Comparison of ENCODE assay signal across 1 cellular context in the genomic region with DNA sequence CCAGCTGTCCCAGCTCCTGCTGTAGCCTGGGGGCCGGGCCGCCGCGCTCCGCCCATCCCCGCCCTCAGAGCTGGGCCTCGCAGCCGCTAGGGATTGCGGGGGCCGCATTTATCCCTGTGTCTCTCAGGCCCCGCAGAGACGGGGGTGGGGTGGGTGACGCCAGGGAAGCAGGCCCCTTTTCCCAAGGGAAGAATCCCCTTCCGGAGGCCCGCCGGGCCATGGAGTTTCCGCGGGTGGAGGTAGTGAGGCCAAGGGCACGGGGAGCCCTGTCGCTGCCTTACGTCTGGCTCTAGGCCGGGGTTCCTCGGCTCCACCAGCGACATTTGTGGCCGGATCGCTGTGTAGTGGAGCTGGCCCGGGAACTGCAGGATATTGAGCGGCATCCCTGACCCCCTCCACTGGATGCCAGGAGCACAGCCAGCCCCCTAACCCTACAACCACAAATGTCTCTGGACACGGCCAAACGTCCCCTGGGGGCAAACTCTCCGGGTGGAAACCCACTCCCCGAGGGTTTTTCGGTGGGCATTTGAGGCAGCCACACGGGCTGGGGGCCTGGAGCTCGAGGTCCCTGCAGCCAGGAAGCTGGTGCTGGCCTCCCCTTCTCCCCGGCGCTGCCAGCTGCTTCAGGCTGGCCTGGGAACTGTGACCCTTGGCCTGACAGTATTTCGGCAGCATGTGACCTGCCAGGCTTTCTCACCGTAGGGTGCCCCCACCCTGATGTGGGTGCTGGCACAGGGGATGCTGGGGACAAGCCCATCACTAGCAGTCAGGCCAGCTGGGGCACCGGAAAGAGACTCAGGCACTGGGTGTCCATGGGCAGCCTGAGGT.
TF ChIP-seq lines count a peak whose summit lies in the region.

No MANE protein-coding gene starts in this region.

TF ChIP-seq in H1, 55 proteins besides CTCF, POLR2A, EP300 and RAD21:
- TF ChIP-seq BRCA1 (IDR thresholded peaks at IDR 0.05; ENCODE audit: low read depth, low read length): no peak
- no peak for TF ChIP-seq CTBP2 (IDR thresholded peaks at IDR 0.05; ENCODE audit: borderline replicate concordance, insufficient read depth, insufficient read length, low read length)
- no peak for TF ChIP-seq SUZ12 (IDR thresholded peaks at IDR 0.05; ENCODE audit: low read length)
- TF ChIP-seq NRF1 (IDR thresholded peaks at IDR 0.05; ENCODE audit: low read depth, low read length): no peak
- no peak for TF ChIP-seq GABPA (IDR thresholded peaks at IDR 0.05; ENCODE audit: borderline replicate concordance, insufficient read depth, low read length)
- no peak for TF ChIP-seq POLR2AphosphoS5 (IDR thresholded peaks at IDR 0.05; ENCODE audit: low read depth, low read length)
- no peak for TF ChIP-seq TEAD4 (IDR thresholded peaks at IDR 0.05; ENCODE audit: low read depth, low read length)
- 0 out of 4 replicates have a peak, but pooled peaks of 1 of the 2 experiments have one; percentile 29 for TF ChIP-seq HDAC2 (IDR thresholded peaks at IDR 0.05; ENCODE audit: borderline replicate concordance in 1 of 2, low read depth in 2 of 2, low read length in 2 of 2)
- no peak for TF ChIP-seq SAP30 (IDR thresholded peaks at IDR 0.05; ENCODE audit: insufficient read depth, insufficient replicate concordance, low read length)
- TF ChIP-seq TAF7 (optimal IDR thresholded peaks at IDR 0.05; ENCODE audit: borderline replicate concordance, low read depth, low read length): no peak
- no peak for TF ChIP-seq JUND (IDR thresholded peaks at IDR 0.05; ENCODE audit: low read length)
- no peak; the same call in 1 of the 2 replicates for TF ChIP-seq PHF8 (conservative IDR thresholded peaks at IDR 0.05; ENCODE audit: low read depth, low read length)
- TF ChIP-seq EZH2 (IDR thresholded peaks at IDR 0.05; ENCODE audit: low read depth, low read length, severe bottlenecking): no peak
- TF ChIP-seq FOSL1 (IDR thresholded peaks at IDR 0.05; ENCODE audit: insufficient read depth, low read depth, low read length): no peak
- TF ChIP-seq KDM5A (IDR thresholded peaks at IDR 0.05; ENCODE audit: low read length): no peak
- no peak for TF ChIP-seq SRF (IDR thresholded peaks at IDR 0.05; ENCODE audit: low read depth, low read length)
- TF ChIP-seq KDM4A (IDR thresholded peaks at IDR 0.05; ENCODE audit: low read depth, low read length, severe bottlenecking): peak; percentile 33
- no peak for TF ChIP-seq GTF2F1 (IDR thresholded peaks at IDR 0.05; ENCODE audit: borderline replicate concordance, low read depth, low read length)
- TF ChIP-seq MAFK (IDR thresholded peaks at IDR 0.05; ENCODE audit: low read depth, low read length): no peak
- TF ChIP-seq, protein P1, sequence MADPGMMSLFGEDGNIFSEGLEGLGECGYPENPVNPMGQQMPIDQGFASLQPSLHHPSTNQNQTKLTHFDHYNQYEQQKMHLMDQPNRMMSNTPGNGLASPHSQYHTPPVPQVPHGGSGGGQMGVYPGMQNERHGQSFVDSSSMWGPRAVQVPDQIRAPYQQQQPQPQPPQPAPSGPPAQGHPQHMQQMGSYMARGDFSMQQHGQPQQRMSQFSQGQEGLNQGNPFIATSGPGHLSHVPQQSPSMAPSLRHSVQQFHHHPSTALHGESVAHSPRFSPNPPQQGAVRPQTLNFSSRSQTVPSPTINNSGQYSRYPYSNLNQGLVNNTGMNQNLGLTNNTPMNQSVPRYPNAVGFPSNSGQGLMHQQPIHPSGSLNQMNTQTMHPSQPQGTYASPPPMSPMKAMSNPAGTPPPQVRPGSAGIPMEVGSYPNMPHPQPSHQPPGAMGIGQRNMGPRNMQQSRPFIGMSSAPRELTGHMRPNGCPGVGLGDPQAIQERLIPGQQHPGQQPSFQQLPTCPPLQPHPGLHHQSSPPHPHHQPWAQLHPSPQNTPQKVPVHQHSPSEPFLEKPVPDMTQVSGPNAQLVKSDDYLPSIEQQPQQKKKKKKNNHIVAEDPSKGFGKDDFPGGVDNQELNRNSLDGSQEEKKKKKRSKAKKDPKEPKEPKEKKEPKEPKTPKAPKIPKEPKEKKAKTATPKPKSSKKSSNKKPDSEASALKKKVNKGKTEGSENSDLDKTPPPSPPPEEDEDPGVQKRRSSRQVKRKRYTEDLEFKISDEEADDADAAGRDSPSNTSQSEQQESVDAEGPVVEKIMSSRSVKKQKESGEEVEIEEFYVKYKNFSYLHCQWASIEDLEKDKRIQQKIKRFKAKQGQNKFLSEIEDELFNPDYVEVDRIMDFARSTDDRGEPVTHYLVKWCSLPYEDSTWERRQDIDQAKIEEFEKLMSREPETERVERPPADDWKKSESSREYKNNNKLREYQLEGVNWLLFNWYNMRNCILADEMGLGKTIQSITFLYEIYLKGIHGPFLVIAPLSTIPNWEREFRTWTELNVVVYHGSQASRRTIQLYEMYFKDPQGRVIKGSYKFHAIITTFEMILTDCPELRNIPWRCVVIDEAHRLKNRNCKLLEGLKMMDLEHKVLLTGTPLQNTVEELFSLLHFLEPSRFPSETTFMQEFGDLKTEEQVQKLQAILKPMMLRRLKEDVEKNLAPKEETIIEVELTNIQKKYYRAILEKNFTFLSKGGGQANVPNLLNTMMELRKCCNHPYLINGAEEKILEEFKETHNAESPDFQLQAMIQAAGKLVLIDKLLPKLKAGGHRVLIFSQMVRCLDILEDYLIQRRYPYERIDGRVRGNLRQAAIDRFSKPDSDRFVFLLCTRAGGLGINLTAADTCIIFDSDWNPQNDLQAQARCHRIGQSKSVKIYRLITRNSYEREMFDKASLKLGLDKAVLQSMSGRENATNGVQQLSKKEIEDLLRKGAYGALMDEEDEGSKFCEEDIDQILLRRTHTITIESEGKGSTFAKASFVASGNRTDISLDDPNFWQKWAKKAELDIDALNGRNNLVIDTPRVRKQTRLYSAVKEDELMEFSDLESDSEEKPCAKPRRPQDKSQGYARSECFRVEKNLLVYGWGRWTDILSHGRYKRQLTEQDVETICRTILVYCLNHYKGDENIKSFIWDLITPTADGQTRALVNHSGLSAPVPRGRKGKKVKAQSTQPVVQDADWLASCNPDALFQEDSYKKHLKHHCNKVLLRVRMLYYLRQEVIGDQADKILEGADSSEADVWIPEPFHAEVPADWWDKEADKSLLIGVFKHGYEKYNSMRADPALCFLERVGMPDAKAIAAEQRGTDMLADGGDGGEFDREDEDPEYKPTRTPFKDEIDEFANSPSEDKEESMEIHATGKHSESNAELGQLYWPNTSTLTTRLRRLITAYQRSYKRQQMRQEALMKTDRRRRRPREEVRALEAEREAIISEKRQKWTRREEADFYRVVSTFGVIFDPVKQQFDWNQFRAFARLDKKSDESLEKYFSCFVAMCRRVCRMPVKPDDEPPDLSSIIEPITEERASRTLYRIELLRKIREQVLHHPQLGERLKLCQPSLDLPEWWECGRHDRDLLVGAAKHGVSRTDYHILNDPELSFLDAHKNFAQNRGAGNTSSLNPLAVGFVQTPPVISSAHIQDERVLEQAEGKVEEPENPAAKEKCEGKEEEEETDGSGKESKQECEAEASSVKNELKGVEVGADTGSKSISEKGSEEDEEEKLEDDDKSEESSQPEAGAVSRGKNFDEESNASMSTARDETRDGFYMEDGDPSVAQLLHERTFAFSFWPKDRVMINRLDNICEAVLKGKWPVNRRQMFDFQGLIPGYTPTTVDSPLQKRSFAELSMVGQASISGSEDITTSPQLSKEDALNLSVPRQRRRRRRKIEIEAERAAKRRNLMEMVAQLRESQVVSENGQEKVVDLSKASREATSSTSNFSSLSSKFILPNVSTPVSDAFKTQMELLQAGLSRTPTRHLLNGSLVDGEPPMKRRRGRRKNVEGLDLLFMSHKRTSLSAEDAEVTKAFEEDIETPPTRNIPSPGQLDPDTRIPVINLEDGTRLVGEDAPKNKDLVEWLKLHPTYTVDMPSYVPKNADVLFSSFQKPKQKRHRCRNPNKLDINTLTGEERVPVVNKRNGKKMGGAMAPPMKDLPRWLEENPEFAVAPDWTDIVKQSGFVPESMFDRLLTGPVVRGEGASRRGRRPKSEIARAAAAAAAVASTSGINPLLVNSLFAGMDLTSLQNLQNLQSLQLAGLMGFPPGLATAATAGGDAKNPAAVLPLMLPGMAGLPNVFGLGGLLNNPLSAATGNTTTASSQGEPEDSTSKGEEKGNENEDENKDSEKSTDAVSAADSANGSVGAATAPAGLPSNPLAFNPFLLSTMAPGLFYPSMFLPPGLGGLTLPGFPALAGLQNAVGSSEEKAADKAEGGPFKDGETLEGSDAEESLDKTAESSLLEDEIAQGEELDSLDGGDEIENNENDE (IDR thresholded peaks at IDR 0.05; ENCODE audit: insufficient replicate concordance, low read length): no peak
- TF ChIP-seq, protein P2, sequence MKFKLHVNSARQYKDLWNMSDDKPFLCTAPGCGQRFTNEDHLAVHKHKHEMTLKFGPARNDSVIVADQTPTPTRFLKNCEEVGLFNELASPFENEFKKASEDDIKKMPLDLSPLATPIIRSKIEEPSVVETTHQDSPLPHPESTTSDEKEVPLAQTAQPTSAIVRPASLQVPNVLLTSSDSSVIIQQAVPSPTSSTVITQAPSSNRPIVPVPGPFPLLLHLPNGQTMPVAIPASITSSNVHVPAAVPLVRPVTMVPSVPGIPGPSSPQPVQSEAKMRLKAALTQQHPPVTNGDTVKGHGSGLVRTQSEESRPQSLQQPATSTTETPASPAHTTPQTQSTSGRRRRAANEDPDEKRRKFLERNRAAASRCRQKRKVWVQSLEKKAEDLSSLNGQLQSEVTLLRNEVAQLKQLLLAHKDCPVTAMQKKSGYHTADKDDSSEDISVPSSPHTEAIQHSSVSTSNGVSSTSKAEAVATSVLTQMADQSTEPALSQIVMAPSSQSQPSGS (IDR thresholded peaks at IDR 0.05; ENCODE audit: low read length): no peak
- TF ChIP-seq POU5F1 (IDR thresholded peaks at IDR 0.05; ENCODE audit: low read depth, low read length): no peak
- TF ChIP-seq, protein P3, sequence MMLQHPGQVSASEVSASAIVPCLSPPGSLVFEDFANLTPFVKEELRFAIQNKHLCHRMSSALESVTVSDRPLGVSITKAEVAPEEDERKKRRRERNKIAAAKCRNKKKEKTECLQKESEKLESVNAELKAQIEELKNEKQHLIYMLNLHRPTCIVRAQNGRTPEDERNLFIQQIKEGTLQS (IDR thresholded peaks at IDR 0.05; ENCODE audit: insufficient read depth, low read depth, low read length): no peak
- no peak for TF ChIP-seq JUN (IDR thresholded peaks at IDR 0.05; ENCODE audit: low read depth, low read length)
- TF ChIP-seq CHD2 (IDR thresholded peaks at IDR 0.05; ENCODE audit: low read length): no peak
- no peak for TF ChIP-seq YY1 (IDR thresholded peaks at IDR 0.05; ENCODE audit: low read depth, low read length)
- TF ChIP-seq EGR1 (IDR thresholded peaks at IDR 0.05; ENCODE audit: borderline replicate concordance, low read depth, low read length): peak; percentile 73; the same call in 1 of the 2 replicates
- no peak for TF ChIP-seq CBX8 (IDR thresholded peaks at IDR 0.05; ENCODE audit: borderline replicate concordance, low read depth, low read length)
- TF ChIP-seq RBBP5 (IDR thresholded peaks at IDR 0.05; ENCODE audit: borderline replicate concordance, low read depth, low read length): peak; percentile 37
- TF ChIP-seq SP4 (IDR thresholded peaks at IDR 0.05; ENCODE audit: low read length): no peak
- no peak for TF ChIP-seq HDAC6 (IDR thresholded peaks at IDR 0.05; ENCODE audit: low read depth, low read length)
- TF ChIP-seq TBP (IDR thresholded peaks at IDR 0.05; ENCODE audit: low read depth, low read length): no peak
- no peak for TF ChIP-seq SIRT6 (IDR thresholded peaks at IDR 0.05; ENCODE audit: low read length)
- TF ChIP-seq BCL11A (IDR thresholded peaks at IDR 0.05; ENCODE audit: low read depth in 2 of 2, low read length in 2 of 2): no peak
- TF ChIP-seq, protein P4, sequence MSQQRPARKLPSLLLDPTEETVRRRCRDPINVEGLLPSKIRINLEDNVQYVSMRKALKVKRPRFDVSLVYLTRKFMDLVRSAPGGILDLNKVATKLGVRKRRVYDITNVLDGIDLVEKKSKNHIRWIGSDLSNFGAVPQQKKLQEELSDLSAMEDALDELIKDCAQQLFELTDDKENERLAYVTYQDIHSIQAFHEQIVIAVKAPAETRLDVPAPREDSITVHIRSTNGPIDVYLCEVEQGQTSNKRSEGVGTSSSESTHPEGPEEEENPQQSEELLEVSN (IDR thresholded peaks at IDR 0.05): no peak
- no peak for TF ChIP-seq CBX5 (IDR thresholded peaks at IDR 0.05; ENCODE audit: low read depth, low read length)
- TF ChIP-seq ZNF274 (IDR thresholded peaks at IDR 0.05; ENCODE audit: borderline replicate concordance, extremely low read depth, low read length): no peak
- no peak for TF ChIP-seq CEBPB (IDR thresholded peaks at IDR 0.05; ENCODE audit: low read depth, low read length)
- TF ChIP-seq CREB1 (IDR thresholded peaks at IDR 0.05): peak; percentile 20; the same call in 1 of the 2 replicates
- TF ChIP-seq, protein P5, sequence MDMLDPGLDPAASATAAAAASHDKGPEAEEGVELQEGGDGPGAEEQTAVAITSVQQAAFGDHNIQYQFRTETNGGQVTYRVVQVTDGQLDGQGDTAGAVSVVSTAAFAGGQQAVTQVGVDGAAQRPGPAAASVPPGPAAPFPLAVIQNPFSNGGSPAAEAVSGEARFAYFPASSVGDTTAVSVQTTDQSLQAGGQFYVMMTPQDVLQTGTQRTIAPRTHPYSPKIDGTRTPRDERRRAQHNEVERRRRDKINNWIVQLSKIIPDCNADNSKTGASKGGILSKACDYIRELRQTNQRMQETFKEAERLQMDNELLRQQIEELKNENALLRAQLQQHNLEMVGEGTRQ (IDR thresholded peaks at IDR 0.05; ENCODE audit: low read length): no peak
- no peak for TF ChIP-seq RNF2 (IDR thresholded peaks at IDR 0.05; ENCODE audit: borderline replicate concordance, low read depth, low read length, missing control alignments, poor library complexity, severe bottlenecking)
- no peak for TF ChIP-seq SP2 (IDR thresholded peaks at IDR 0.05; ENCODE audit: low read length)
- TF ChIP-seq KDM1A (IDR thresholded peaks at IDR 0.05; ENCODE audit: borderline replicate concordance, low read length): no peak
- no peak for TF ChIP-seq NANOG (IDR thresholded peaks at IDR 0.05; ENCODE audit: insufficient read depth, low read depth, low read length, poor library complexity, severe bottlenecking)
- TF ChIP-seq TCF12 (IDR thresholded peaks at IDR 0.05; ENCODE audit: low read depth, low read length): 0 out of 2 replicates have a peak, but pooled peaks have one; percentile 44
- TF ChIP-seq TAF1 (IDR thresholded peaks at IDR 0.05; ENCODE audit: low read depth, low read length): 0 out of 2 replicates have a peak, but pooled peaks have one; percentile 21
- TF ChIP-seq RFX5 (IDR thresholded peaks at IDR 0.05; ENCODE audit: borderline replicate concordance, low read depth, low read length): no peak
- no peak for TF ChIP-seq SP1 (IDR thresholded peaks at IDR 0.05; ENCODE audit: low read depth, low read length)
- TF ChIP-seq CHD1 (IDR thresholded peaks at IDR 0.05; ENCODE audit: low read depth, low read length): no peak
- TF ChIP-seq, protein P6, sequence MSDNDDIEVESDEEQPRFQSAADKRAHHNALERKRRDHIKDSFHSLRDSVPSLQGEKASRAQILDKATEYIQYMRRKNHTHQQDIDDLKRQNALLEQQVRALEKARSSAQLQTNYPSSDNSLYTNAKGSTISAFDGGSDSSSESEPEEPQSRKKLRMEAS (IDR thresholded peaks at IDR 0.05): peak; percentile 5; the same call in 1 of the 2 replicates
- TF ChIP-seq ASH2L (IDR thresholded peaks at IDR 0.05; ENCODE audit: low read length): peak; percentile 36
- TF ChIP-seq BACH1 (IDR thresholded peaks at IDR 0.05; ENCODE audit: low read length): peak; percentile 33; the same call in 1 of the 2 replicates
- TF ChIP-seq SIN3A (conservative IDR thresholded peaks at IDR 0.05 in 1 of 2, IDR thresholded peaks at IDR 0.05 in 1 of 2; ENCODE audit: low read depth in 1 of 2, low read length in 2 of 2): peak in 1 of 2 experiments; percentile 8; a peak in 2 of 4 replicates
- TF ChIP-seq SIX5 (IDR thresholded peaks at IDR 0.05; ENCODE audit: low read depth, low read length): no peak
- no peak for TF ChIP-seq RXRA (IDR thresholded peaks at IDR 0.05; ENCODE audit: insufficient read depth, low read depth, low read length)
